ENCODE assay signal across 1 cellular context in genomic region chr16:85733155-85733838, GRCh38.
TF ChIP-seq lines count a peak whose summit lies in the region.

No MANE protein-coding gene starts in this region.

TF ChIP-seq in K562, 482 proteins besides CTCF, POLR2A, EP300 and RAD21 (continued from another document and continues in another):
- TF ChIP-seq MYC (IDR thresholded peaks at IDR 0.05; ENCODE audit: low read depth, low read length): no peak; the same call in 1 of the 2 replicates
- TF ChIP-seq MYC (CRISPR knock-in tag; IDR thresholded peaks at IDR 0.05; ENCODE audit: borderline replicate concordance, low read depth): no peak
- no peak for TF ChIP-seq MYNN (IDR thresholded peaks at IDR 0.05)
- no peak for TF ChIP-seq MYNN (CRISPR knock-in tag; IDR thresholded peaks at IDR 0.05)
- 0 out of 2 replicates have a peak, but pooled peaks have one; percentile 6 for TF ChIP-seq ETV1 (tag; conservative IDR thresholded peaks at IDR 0.05; ENCODE audit: low read depth)
- no peak for TF ChIP-seq NONO (IDR thresholded peaks at IDR 0.05; ENCODE audit: low read depth in 2 of 2, low read length in 1 of 2)
- TF ChIP-seq, protein P1, sequence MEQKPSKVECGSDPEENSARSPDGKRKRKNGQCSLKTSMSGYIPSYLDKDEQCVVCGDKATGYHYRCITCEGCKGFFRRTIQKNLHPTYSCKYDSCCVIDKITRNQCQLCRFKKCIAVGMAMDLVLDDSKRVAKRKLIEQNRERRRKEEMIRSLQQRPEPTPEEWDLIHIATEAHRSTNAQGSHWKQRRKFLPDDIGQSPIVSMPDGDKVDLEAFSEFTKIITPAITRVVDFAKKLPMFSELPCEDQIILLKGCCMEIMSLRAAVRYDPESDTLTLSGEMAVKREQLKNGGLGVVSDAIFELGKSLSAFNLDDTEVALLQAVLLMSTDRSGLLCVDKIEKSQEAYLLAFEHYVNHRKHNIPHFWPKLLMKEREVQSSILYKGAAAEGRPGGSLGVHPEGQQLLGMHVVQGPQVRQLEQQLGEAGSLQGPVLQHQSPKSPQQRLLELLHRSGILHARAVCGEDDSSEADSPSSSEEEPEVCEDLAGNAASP (IDR thresholded peaks at IDR 0.05): no peak
- TF ChIP-seq RHOXF2B (CRISPR knock-in tag; conservative IDR thresholded peaks at IDR 0.05): no peak
- no peak for TF ChIP-seq HOXB6 (CRISPR knock-in tag; IDR thresholded peaks at IDR 0.05; ENCODE audit: borderline replicate concordance)
- TF ChIP-seq TEAD1 (CRISPR knock-in tag; IDR thresholded peaks at IDR 0.05): 0 out of 4 replicates have a peak, but pooled peaks of 1 of the 2 experiments have one; percentile 12
- TF ChIP-seq PHTF2 (CRISPR knock-in tag; IDR thresholded peaks at IDR 0.05): no peak
- TF ChIP-seq ZNF124 (CRISPR knock-in tag; IDR thresholded peaks at IDR 0.05): no peak
- no peak for TF ChIP-seq AFF1 (IDR thresholded peaks at IDR 0.05; ENCODE audit: low read depth in 1 of 2, partially characterized antibody in 2 of 2)
- no peak for TF ChIP-seq TCF3 (CRISPR knock-in tag; IDR thresholded peaks at IDR 0.05)
- no peak for TF ChIP-seq SMARCB1 (IDR thresholded peaks at IDR 0.05; ENCODE audit: insufficient read length, low read depth)
- TF ChIP-seq ZNF311 (CRISPR knock-in tag; IDR thresholded peaks at IDR 0.05): no peak
- TF ChIP-seq, protein P2, sequence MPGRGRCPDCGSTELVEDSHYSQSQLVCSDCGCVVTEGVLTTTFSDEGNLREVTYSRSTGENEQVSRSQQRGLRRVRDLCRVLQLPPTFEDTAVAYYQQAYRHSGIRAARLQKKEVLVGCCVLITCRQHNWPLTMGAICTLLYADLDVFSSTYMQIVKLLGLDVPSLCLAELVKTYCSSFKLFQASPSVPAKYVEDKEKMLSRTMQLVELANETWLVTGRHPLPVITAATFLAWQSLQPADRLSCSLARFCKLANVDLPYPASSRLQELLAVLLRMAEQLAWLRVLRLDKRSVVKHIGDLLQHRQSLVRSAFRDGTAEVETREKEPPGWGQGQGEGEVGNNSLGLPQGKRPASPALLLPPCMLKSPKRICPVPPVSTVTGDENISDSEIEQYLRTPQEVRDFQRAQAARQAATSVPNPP (IDR thresholded peaks at IDR 0.05; ENCODE audit: borderline replicate concordance, insufficient read depth, insufficient read length): no peak
- no peak for TF ChIP-seq UBTF (IDR thresholded peaks at IDR 0.05; ENCODE audit: borderline replicate concordance in 1 of 2, low read depth in 2 of 2, low read length in 2 of 2)
- no peak for TF ChIP-seq TRIM28 (IDR thresholded peaks at IDR 0.05)
- no peak for TF ChIP-seq BCLAF1 (IDR thresholded peaks at IDR 0.05; ENCODE audit: borderline replicate concordance in 1 of 2, control insufficient read depth in 1 of 2, low read depth in 2 of 2, low read length in 1 of 2)
- no peak for TF ChIP-seq E2F3 (CRISPR knock-in tag; IDR thresholded peaks at IDR 0.05)
- TF ChIP-seq GABPB1 (CRISPR knock-in tag; IDR thresholded peaks at IDR 0.05): no peak
- TF ChIP-seq L3MBTL2 (IDR thresholded peaks at IDR 0.05): peak; percentile 69; the same call in 1 of the 2 replicates
- no peak for TF ChIP-seq ARNT (IDR thresholded peaks at IDR 0.05)
- no peak for TF ChIP-seq ZNF274 (IDR thresholded peaks at IDR 0.05; ENCODE audit: borderline replicate concordance, low read depth, low read length)
- no peak for TF ChIP-seq TEAD2 (tag; IDR thresholded peaks at IDR 0.05)
- no peak for TF ChIP-seq E2F5 (CRISPR knock-in tag; IDR thresholded peaks at IDR 0.05)
- no peak for TF ChIP-seq CBX2 (IDR thresholded peaks at IDR 0.05; ENCODE audit: insufficient read depth, low read length, poor library complexity, severe bottlenecking)
- no peak for TF ChIP-seq ZBTB9 (CRISPR knock-in tag; IDR thresholded peaks at IDR 0.05)
- TF ChIP-seq, protein P3, sequence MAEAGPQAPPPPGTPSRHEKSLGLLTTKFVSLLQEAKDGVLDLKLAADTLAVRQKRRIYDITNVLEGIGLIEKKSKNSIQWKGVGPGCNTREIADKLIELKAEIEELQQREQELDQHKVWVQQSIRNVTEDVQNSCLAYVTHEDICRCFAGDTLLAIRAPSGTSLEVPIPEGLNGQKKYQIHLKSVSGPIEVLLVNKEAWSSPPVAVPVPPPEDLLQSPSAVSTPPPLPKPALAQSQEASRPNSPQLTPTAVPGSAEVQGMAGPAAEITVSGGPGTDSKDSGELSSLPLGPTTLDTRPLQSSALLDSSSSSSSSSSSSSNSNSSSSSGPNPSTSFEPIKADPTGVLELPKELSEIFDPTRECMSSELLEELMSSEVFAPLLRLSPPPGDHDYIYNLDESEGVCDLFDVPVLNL (CRISPR knock-in tag; IDR thresholded peaks at IDR 0.05; ENCODE audit: low read depth): no peak
- TF ChIP-seq RBM25 (IDR thresholded peaks at IDR 0.05; ENCODE audit: low read depth, low read length, severe bottlenecking): peak; percentile 43
